In the genomic region with DNA sequence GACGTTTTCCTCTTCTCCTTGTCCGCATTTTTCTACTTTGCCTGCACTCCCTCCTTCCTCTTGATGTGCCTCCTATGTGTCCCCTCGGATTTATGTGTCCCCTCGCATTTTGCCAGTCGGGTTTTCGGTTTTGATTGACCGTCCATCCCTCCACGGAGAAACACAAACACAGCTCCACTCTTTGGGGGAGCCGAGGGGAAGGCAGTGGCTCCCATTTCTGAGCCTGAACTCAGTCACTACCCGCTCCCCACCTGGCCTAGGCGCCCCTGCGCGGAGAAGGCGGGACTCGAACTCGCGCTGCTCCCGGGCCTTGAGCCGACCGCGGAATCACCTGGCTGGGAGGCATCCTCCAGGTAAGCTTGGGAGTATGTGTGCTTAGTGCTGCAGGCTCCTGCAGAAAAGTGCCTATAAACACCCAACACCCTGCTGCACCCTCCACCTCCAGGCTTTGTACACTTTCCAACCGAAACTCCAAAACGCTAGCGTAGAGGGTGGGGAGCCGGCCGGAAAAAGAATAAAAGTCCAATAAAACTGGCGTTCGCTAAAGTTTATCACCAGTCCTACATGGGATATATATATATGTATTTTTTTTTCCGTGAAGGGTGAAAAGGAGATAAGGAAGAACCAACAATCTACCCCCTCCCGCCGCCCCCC, we compare ENCODE assay signal across 9 cellular contexts. TPM values are rescaled to one million over a fixed set of nuclear protein-coding genes. Genes with fewer than 3 reads are reported as not detected.
DNase-seq lines count a peak whose midpoint lies in the region; ATAC-seq and TF ChIP-seq lines count a peak whose summit lies in the region.
"Had no signal": no experiment of that assay in that cellular context is flagged by ENCODE, and none has a peak within 500 bp of the region (broad histone marks: within the 10 kb centered on the region; RNA-seq: fewer than 3 reads in every experiment).

No MANE protein-coding gene starts in this region.

- H4K20me1 ChIP-seq in DND-41 (ENCODE audit: insufficient read depth, low read length) = peaks cover 21% of the 10 kb centered on the region

- peak overlapping the region in 1 of 2 experiments; percentile 56; a peak in 2 of 4 replicates for H3K4me3 ChIP-seq in DND-41 (ENCODE audit: low read depth in 1 of 2, low read length in 2 of 2)
- H3K4me3 ChIP-seq in esophagus (ENCODE audit: low read depth in 1 of 2, low read length in 2 of 2) = peak overlapping the region; percentile 27 to 53

- H3K27me3 ChIP-seq in DND-41 (ENCODE audit: insufficient read depth, low read length, poor library complexity) = peaks cover 95% of the 10 kb centered on the region
- H3K27me3 ChIP-seq in esophagus (ENCODE audit: control insufficient read depth in 1 of 2, insufficient read depth in 2 of 2, low read length in 2 of 2) = peaks cover 0 to 7% of the 10 kb centered on the region in 2 donors

- H2AFZ ChIP-seq in DND-41 (ENCODE audit: low read depth, low read length) = peak overlapping the region; percentile 58; the same call in 1 of the 2 replicates

- H3K9ac ChIP-seq in DND-41 (ENCODE audit: low read depth, low read length) = no peak overlapping the region

- no peaks in the 10 kb centered on the region for H3K79me2 ChIP-seq in DND-41 (ENCODE audit: insufficient read depth, low read length)

- no peak for ATAC-seq in DND-41 (ENCODE audit: insufficient read depth, low read depth)
- ATAC-seq in GM19397 (IDR thresholded peaks at IDR 0.05; ENCODE audit: unreplicated experiment) = no peak
- no peak for ATAC-seq in HG03108 (IDR thresholded peaks at IDR 0.05; ENCODE audit: unreplicated experiment)

- H3K36me3 ChIP-seq in DND-41 (ENCODE audit: insufficient read depth, low read length) (no peaks in the 10 kb centered on the region), esophagus (ENCODE audit: control insufficient read depth in 2 of 2, insufficient read depth in 2 of 2, low read length in 1 of 2) (no peaks in the 10 kb centered on the region)

- no peaks in the 10 kb centered on the region for H3K9me3 ChIP-seq in DND-41 (ENCODE audit: insufficient read depth, low read length, severe bottlenecking)
- no peaks in the 10 kb centered on the region for H3K9me3 ChIP-seq in esophagus (ENCODE audit: control insufficient read depth in 2 of 2, insufficient read depth in 1 of 2, low read depth in 1 of 2, low read length in 1 of 2)

- H3K27ac ChIP-seq in DND-41 (ENCODE audit: low read length) = no peak overlapping the region
- peak overlapping the region; percentile 86 to 90 for H3K27ac ChIP-seq in esophagus (ENCODE audit: low read depth in 2 of 2, low read length in 1 of 2)
- H3K27ac ChIP-seq: VCaP had no signal

- TF ChIP-seq CTCF in DND-41 (IDR thresholded peaks at IDR 0.05; ENCODE audit: borderline replicate concordance, extremely low read depth, low read length, poor library complexity, severe bottlenecking) (no peak), GM10266 (IDR thresholded peaks at IDR 0.05; ENCODE audit: control insufficient read depth, insufficient read depth, low read depth, missing control alignments) (no peak)

- 4 to 6% methylated on average over 31 of the region's 31 CpGs for WGBS in esophagus, 2 donors

- H3K4me1 ChIP-seq in DND-41 (ENCODE audit: insufficient read depth, low read length) (peaks cover 59% of the 10 kb centered on the region), esophagus (ENCODE audit: control insufficient read depth in 2 of 2, insufficient read depth in 2 of 2, low read length in 1 of 2) (peaks cover 4 to 12% of the 10 kb centered on the region in 2 donors)

- H3K4me2 ChIP-seq in DND-41 (ENCODE audit: insufficient read depth, low read length) = peak overlapping the region; percentile 98

- DNase-seq in DND-41 (peak; percentile 9), retina (peak; percentile 53), GM10266 (ENCODE audit: extremely low spot score) (no peak), mesenteric fat pad (ENCODE audit: low spot score) (no peak)
- DNase-seq in activated CD4-positive, alpha-beta T cell treated with anti-CD3 and anti-CD28 coated beads, Interleukin-2, amount 50 U/mL, for 1 hour = peak; percentile 39

RNA-seq across cellular contexts. Expression of a gene that starts 3.4 kb away (rescaled TPM):
- polyA plus RNA-seq in esophagus = 1 to 10 TPM; 5.7 to 6.1 TPM
- 93.0 TPM for total RNA-seq in mesenteric fat pad

RNA-seq across cellular contexts. Expression of a gene that starts 50.9 kb away (rescaled TPM):
- 1 to 10 TPM; 2.4 to 5.3 TPM for polyA plus RNA-seq in esophagus
- 13.8 TPM for total RNA-seq in mesenteric fat pad

Comparison
In these comparisons a context has a peak if more than half of its experiments do, and no peak if none do; other contexts are left out.
1. DNase-seq: peak in DND-41 (single experiment), activated CD4-positive, alpha-beta T cell treated with anti-CD3 and anti-CD28 coated beads, Interleukin-2, amount 50 U/mL, for 1 hour (single experiment) and retina (single experiment); none in GM10266 (single experiment) and mesenteric fat pad (single experiment).